7 cellular contexts compared by ENCODE assay signal in the genomic region with DNA sequence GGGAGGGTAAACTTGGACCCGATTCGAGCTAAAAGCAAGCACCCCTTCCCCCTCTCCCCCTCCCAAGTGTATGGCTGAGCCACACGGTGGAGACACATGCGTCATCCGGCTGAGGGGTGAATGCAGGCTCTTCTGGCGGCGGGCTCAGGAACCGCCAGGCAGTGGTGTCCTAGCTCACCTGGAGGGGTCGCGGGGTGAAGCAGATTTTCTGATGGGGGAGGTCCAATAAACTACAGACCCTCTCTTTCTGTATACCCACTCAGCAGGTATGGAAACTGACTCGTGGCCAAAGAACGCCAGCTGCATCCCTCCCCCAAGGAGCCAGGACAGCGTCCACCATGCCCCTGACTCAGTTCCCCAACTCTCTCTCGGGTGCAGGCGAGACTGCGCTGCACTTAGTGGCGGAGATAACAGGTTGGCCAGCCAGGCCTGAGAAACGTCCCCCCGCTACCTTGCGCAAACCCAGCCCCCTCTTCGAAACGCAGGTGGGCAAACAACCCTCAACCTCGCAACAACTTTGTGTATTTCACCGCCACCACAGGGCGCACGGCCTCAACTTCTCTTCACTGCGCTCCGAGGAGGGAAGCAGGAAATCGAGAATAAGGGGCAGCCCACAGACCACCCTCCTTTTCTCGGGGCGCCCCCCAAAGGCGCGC. TPM values are rescaled to one million over a fixed set of nuclear protein-coding genes. Genes with fewer than 3 reads are reported as not detected.
DNase-seq lines count a peak whose midpoint lies in the region; ATAC-seq, FAIRE-seq and TF ChIP-seq lines count a peak whose summit lies in the region.

No MANE protein-coding gene starts in this region.

- FAIRE-seq in HepG2 (lab: Jason Lieb, UNC) = peak; percentile 56

- H3K9ac ChIP-seq in HepG2 (ENCODE audit: insufficient read depth, low read depth, low read length) = peak overlapping the region; percentile 82

- peak; percentile 26 for DNase-seq in GM06990 (ENCODE audit: extremely low read depth, insufficient read length)
- peak; percentile 7 for DNase-seq in NCI-H345 treated with DMSO at 0.1 percent for 48 hours (lab: John Stamatoyannopoulos, UW; ENCODE audit: unreplicated experiment)
- DNase-seq in HepG2 (ENCODE audit: low spot score) = peak; percentile 68
- peak; percentile 62 for DNase-seq in testis

- peaks cover 60% of the 10 kb centered on the region for H3K4me1 ChIP-seq in HepG2 (ENCODE audit: insufficient read depth, low read length)
- H3K4me1 ChIP-seq in testis = peaks cover 13% of the 10 kb centered on the region

- peak; percentile 60 for ATAC-seq in HepG2
- no peak for ATAC-seq in HG03565 (IDR thresholded peaks at IDR 0.05; ENCODE audit: unreplicated experiment)
- ATAC-seq in HG03097 (IDR thresholded peaks at IDR 0.05; ENCODE audit: low FRiP score, unreplicated experiment) = no peak

- no peak for TF ChIP-seq CTCF in GM06990 (IDR thresholded peaks at IDR 0.05; ENCODE audit: insufficient read depth, low read length, poor library complexity, severe bottlenecking)
- peak; percentile 67 for TF ChIP-seq CTCF in HepG2 (CRISPR knock-in tag; IDR thresholded peaks at IDR 0.05)
- no peak for TF ChIP-seq CTCF in testis (IDR thresholded peaks at IDR 0.05)

- H3K27ac ChIP-seq in cingulate gyrus (ENCODE audit: low read depth, low read length) (peak overlapping the region; percentile 10), HepG2 (ENCODE audit: extremely low read length, insufficient read depth, low read length) (peak overlapping the region; percentile 98), testis (peak overlapping the region; percentile 83 to 90)

- WGBS in HepG2 (ENCODE audit: low lambda C conversion rate) = 1% methylated on average over 21 of the region's 33 CpGs
- WGBS in testis, 2 donors = 1 to 3% methylated on average over 23 to 33 of the region's 33 CpGs

- TF ChIP-seq POLR2A in HepG2 (IDR thresholded peaks at IDR 0.05; ENCODE audit: insufficient read depth in 1 of 2, low read depth in 2 of 2, low read length in 2 of 2) (no peak; a peak in 1 of 4 replicates), testis (IDR thresholded peaks at IDR 0.05) (no peak)

- CTCF ChIA-PET in HepG2 (lab: Yijun Ruan, JAX; ENCODE audit: low intra/inter-chr PET ratio, low total read pairs) = no interaction called here

- BruUV-seq in HepG2 (replicated peaks; lab: Mats Ljungman, UMichigan) = no TSS peak

- POLR2A ChIA-PET in HepG2 (lab: Yijun Ruan, JAX) = interaction anchor here (0.6 to 2.7 kb wide), 6 partner anchors 9 to 183 kb away, joined by 3 to 8 read pairs (median 3); a partner anchor contains a TSS

- TF ChIP-seq EP300 in HepG2 (IDR thresholded peaks at IDR 0.05; ENCODE audit: low read depth in 2 of 2, low read length in 2 of 2) = peak in 1 of 2 experiments; percentile 21; a peak in 1 of 4 replicates
- TF ChIP-seq EP300 in HepG2 (CRISPR knock-in tag; IDR thresholded peaks at IDR 0.05; ENCODE audit: borderline replicate concordance) = no peak

- intact Hi-C loops in HepG2 (cut with micrococcal nuclease; ENCODE audit: unreplicated experiment) (loop anchor here (5.0 to 10.0 kb wide), 3 partner anchors 35 to 250 kb away; no protein-coding TSS in a partner anchor), testis (cut with DNase I; ENCODE audit: low total_unique reads) (no loop called here)

- H2AFZ ChIP-seq in HepG2 (ENCODE audit: low read length) = no peak overlapping the region

- no peaks in the 10 kb centered on the region; the same call in none of the 2 replicates for H3K27me3 ChIP-seq in GM06990 (replicated peaks; ENCODE audit: control insufficient read depth, insufficient read depth, low read length)
- no peaks in the 10 kb centered on the region; a peak in 1 of 5 replicates for H3K27me3 ChIP-seq in HepG2 (ENCODE audit: control insufficient read depth in 1 of 2, insufficient read depth in 2 of 2, low read length in 2 of 2)
- no peaks in the 10 kb centered on the region for H3K27me3 ChIP-seq in testis

- H3K79me2 ChIP-seq in HepG2 (ENCODE audit: insufficient read depth, low read length) = peaks cover 57% of the 10 kb centered on the region

- peak overlapping the region; percentile 99 for H3K4me2 ChIP-seq in HepG2 (ENCODE audit: low read depth, low read length)

- no peaks in the 10 kb centered on the region for H3K36me3 ChIP-seq in GM06990 (ENCODE audit: control insufficient read depth, insufficient read depth, low read length)
- H3K36me3 ChIP-seq in HepG2 (replicated peaks in 1 of 2; ENCODE audit: control insufficient read depth in 1 of 2, insufficient read depth in 2 of 2, low read length in 2 of 2) = 0 out of 5 replicates have a peak, but pooled peaks cover 0 to 1% of the 10 kb centered on the region in 2 experiments
- H3K36me3 ChIP-seq in testis (ENCODE audit: low read depth, missing control alignments) = no peaks in the 10 kb centered on the region

- H3K4me3 ChIP-seq in GM06990 (replicated peaks; ENCODE audit: low read depth, low read length) (peak overlapping the region; percentile 64), HepG2 (replicated peaks in 1 of 3; ENCODE audit: insufficient read depth in 1 of 3, low read depth in 2 of 3, low read length in 3 of 3) (peak overlapping the region; percentile 85 to 97 (median 92)), testis (peak overlapping the region; percentile 76 to 90)

- H3K9me3 ChIP-seq in HepG2 (ENCODE audit: low read length) (no peaks in the 10 kb centered on the region), testis (no peaks in the 10 kb centered on the region)

- no peak for TF ChIP-seq RAD21 in HepG2 (CRISPR knock-in tag; IDR thresholded peaks at IDR 0.05)

- in situ Hi-C loops in HepG2 (cut with HindIII; ENCODE audit: extremely low pct_ligation_motif_present, low pct_unique_long_range_greater_than_20kb) = no loop called here

- H4K20me1 ChIP-seq in HepG2 (ENCODE audit: insufficient read depth, low read length) = peaks cover 16% of the 10 kb centered on the region

TF ChIP-seq in HepG2, 621 proteins besides CTCF, POLR2A, EP300 and RAD21 (continues in another document):
- no peak for TF ChIP-seq KLF11 (CRISPR knock-in tag; IDR thresholded peaks at IDR 0.05)
- no peak for TF ChIP-seq ZFP62 (CRISPR knock-in tag; IDR thresholded peaks at IDR 0.05)
- no peak for TF ChIP-seq ZNF30 (CRISPR knock-in tag; IDR thresholded peaks at IDR 0.05)
- TF ChIP-seq, protein P1, sequence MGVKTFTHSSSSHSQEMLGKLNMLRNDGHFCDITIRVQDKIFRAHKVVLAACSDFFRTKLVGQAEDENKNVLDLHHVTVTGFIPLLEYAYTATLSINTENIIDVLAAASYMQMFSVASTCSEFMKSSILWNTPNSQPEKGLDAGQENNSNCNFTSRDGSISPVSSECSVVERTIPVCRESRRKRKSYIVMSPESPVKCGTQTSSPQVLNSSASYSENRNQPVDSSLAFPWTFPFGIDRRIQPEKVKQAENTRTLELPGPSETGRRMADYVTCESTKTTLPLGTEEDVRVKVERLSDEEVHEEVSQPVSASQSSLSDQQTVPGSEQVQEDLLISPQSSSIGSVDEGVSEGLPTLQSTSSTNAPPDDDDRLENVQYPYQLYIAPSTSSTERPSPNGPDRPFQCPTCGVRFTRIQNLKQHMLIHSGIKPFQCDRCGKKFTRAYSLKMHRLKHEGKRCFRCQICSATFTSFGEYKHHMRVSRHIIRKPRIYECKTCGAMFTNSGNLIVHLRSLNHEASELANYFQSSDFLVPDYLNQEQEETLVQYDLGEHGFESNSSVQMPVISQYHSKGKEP (CRISPR knock-in tag; IDR thresholded peaks at IDR 0.05) = no peak
- TF ChIP-seq, protein P2, sequence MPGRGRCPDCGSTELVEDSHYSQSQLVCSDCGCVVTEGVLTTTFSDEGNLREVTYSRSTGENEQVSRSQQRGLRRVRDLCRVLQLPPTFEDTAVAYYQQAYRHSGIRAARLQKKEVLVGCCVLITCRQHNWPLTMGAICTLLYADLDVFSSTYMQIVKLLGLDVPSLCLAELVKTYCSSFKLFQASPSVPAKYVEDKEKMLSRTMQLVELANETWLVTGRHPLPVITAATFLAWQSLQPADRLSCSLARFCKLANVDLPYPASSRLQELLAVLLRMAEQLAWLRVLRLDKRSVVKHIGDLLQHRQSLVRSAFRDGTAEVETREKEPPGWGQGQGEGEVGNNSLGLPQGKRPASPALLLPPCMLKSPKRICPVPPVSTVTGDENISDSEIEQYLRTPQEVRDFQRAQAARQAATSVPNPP (CRISPR knock-in tag; IDR thresholded peaks at IDR 0.05) = no peak
- TF ChIP-seq ETV6 (CRISPR knock-in tag; conservative IDR thresholded peaks at IDR 0.05) = no peak
- TF ChIP-seq ZFP41 (CRISPR knock-in tag; IDR thresholded peaks at IDR 0.05; ENCODE audit: borderline replicate concordance) = no peak

RNA-seq across cellular contexts. Expression of a gene that starts 1.3 kb away (rescaled TPM):
- 25.3 and 26.0 TPM in 2 replicates for total RNA-seq in HepG2 (2016; rRNA removed; fragmentation: Illumina TruSeq; extraction: Trizol)
- 19.7 and 22.4 TPM in 2 replicates for total RNA-seq in HepG2 (2016; cell fraction: cytosol; rRNA removed; fragmentation: Illumina TruSeq; extraction: Trizol; ENCODE audit: low read depth)
- 20.3 and 24.5 TPM in 2 replicates for total RNA-seq in HepG2 (2016; cell fraction: insoluble cytoplasmic fraction; rRNA removed; fragmentation: Illumina TruSeq; extraction: Trizol)
- total RNA-seq in HepG2 (2016; cell fraction: membrane; rRNA removed; fragmentation: Illumina TruSeq; extraction: Trizol) = 13.5 and 15.2 TPM in 2 replicates
- 38.6 and 46.5 TPM in 2 replicates for total RNA-seq in HepG2 (2016; cell fraction: nucleus; rRNA removed; fragmentation: Illumina TruSeq; extraction: Trizol)
- 22.2 and 24.6 TPM in 2 replicates for polyA plus RNA-seq in HepG2 (2011; rRNA removed)
- 16.2 and 18.5 TPM in 2 replicates for polyA plus RNA-seq in HepG2 (2011; cell fraction: cytosol; rRNA removed)
- 39.9 and 44.0 TPM in 2 replicates for polyA plus RNA-seq in HepG2 (2011; cell fraction: nucleus; rRNA removed)
- polyA plus RNA-seq in HepG2 (2012) = 22.8 and 24.7 TPM in 2 replicates
- polyA plus RNA-seq in HepG2 (2016; cell fraction: cytosol; fragmentation: Illumina TruSeq; extraction: Trizol; ENCODE audit: low read depth) = 0.42 and 0.67 TPM in 2 replicates
- polyA plus RNA-seq in HepG2 (2016; cell fraction: insoluble cytoplasmic fraction; fragmentation: Illumina TruSeq; extraction: Trizol; ENCODE audit: low read depth) = 12.8 and 14.8 TPM in 2 replicates
- 1.3 and 1.8 TPM in 2 replicates for polyA plus RNA-seq in HepG2 (2016; cell fraction: membrane; fragmentation: Illumina TruSeq; extraction: Trizol; ENCODE audit: low read depth)
- 24.7 and 30.8 TPM in 2 replicates for polyA plus RNA-seq in HepG2 (2016; cell fraction: nucleus; fragmentation: Illumina TruSeq; extraction: Trizol; ENCODE audit: insufficient read depth, low read depth)
- polyA minus RNA-seq in HepG2 (2011; rRNA and poly(A)+ RNA removed; ENCODE audit: low replicate concordance) = 5.0 and 41.6 TPM in 2 replicates
- polyA minus RNA-seq in HepG2 (2011; cell fraction: cytosol; rRNA and poly(A)+ RNA removed) = 24.9 and 26.3 TPM in 2 replicates
- polyA minus RNA-seq in HepG2 (2011; cell fraction: nucleus; rRNA and poly(A)+ RNA removed) = 140 and 147 TPM in 2 replicates
- 10 to 100 TPM; 55.4 to 56.1 TPM for total RNA-seq in testis
- polyA plus RNA-seq in testis (ENCODE audit: insufficient read depth, low read depth, low replicate concordance) = 60.4 TPM

Comparison
In these comparisons a context has a peak if more than half of its experiments do, and no peak if none do; other contexts are left out.
1. DNase-seq: peak in every context shown above with its lines; median percentile 68 in HepG2; 62 in testis; 26 in GM06990; 7 in NCI-H345 treated with DMSO at 0.1 percent for 48 hours.
2. H3K27ac ChIP-seq: peak in every context shown above with its lines; median percentile 98 in HepG2; 86 in testis; 10 in cingulate gyrus.